Comparison of ENCODE assay signal across 8 cellular contexts in genomic region chr14:66401447-66402095, GRCh38.
DNase-seq lines count a peak whose midpoint lies in the region; ATAC-seq and TF ChIP-seq lines count a peak whose summit lies in the region.
"Had no signal": no experiment of that assay in that cellular context is flagged by ENCODE, and none has a peak within 500 bp of the region (broad histone marks: within the 10 kb centered on the region; RNA-seq: fewer than 3 reads in every experiment).

No MANE protein-coding gene starts in this region.

- 70 to 75% methylated on average over 1 of the region's 1 CpG for WGBS in endodermal cell (ENCODE audit: insufficient coverage in 1 of 2, insufficient read length in 1 of 2), 2 experiments

- H3K9me3 Mint-ChIP-seq in endodermal cell = no peaks in the 10 kb centered on the region
- H3K9me3 Mint-ChIP-seq: IgD-negative memory B cell had no signal

- no peaks in the 10 kb centered on the region for H3K27me3 ChIP-seq in endodermal cell (ENCODE audit: control insufficient read depth, insufficient read depth, low read length, poor library complexity, severe bottlenecking)

- H3K27me3 Mint-ChIP-seq in endodermal cell (ENCODE audit: insufficient read depth) = peaks cover 2% of the 10 kb centered on the region
- H3K27me3 Mint-ChIP-seq: IgD-negative memory B cell had no signal

- H3K4me3 ChIP-seq in endodermal cell (ENCODE audit: low read length) = no peak overlapping the region

- ATAC-seq in GM19395 (IDR thresholded peaks at IDR 0.05; ENCODE audit: unreplicated experiment) = no peak
- ATAC-seq in HG02970 (IDR thresholded peaks at IDR 0.05; ENCODE audit: low FRiP score, unreplicated experiment) = no peak
- no peak for ATAC-seq in GM21529 (IDR thresholded peaks at IDR 0.05; ENCODE audit: unreplicated experiment)

- peak; percentile 36 for DNase-seq in NCI-H2227 treated with DMSO at 0.1 percent for 48 hours (lab: John Stamatoyannopoulos, UW)
- DNase-seq in endodermal cell = no peak
- peak; percentile 43 for DNase-seq in putamen (ENCODE audit: low spot score)

- H3K9me3 ChIP-seq in endodermal cell (ENCODE audit: control insufficient read depth, low read length) = no peaks in the 10 kb centered on the region

- no peak overlapping the region for H3K9ac ChIP-seq in endodermal cell (ENCODE audit: extremely low read depth, low read length, poor library complexity, severe bottlenecking)

- H3K4me1 Mint-ChIP-seq in endodermal cell = no peaks in the 10 kb centered on the region

- no peak overlapping the region for H3K27ac ChIP-seq in endodermal cell (ENCODE audit: low read depth, low read length)

- H3K4me3 Mint-ChIP-seq in endodermal cell = no peak overlapping the region
- H3K4me3 Mint-ChIP-seq: IgD-negative memory B cell had no signal

- no peak overlapping the region for H3K27ac Mint-ChIP-seq in endodermal cell
- H3K27ac Mint-ChIP-seq: IgD-negative memory B cell had no signal

- no peaks in the 10 kb centered on the region for H3K36me3 Mint-ChIP-seq in endodermal cell (ENCODE audit: low read depth)
- H3K36me3 Mint-ChIP-seq: IgD-negative memory B cell had no signal

- TF ChIP-seq CTCF in GM12874 (IDR thresholded peaks at IDR 0.05; ENCODE audit: insufficient read depth, low read depth, low read length) = peak; percentile 54; the same call in 1 of the 2 replicates
- TF ChIP-seq CTCF in endodermal cell (conservative IDR thresholded peaks at IDR 0.05) = peak; percentile 62

- peaks cover 3% of the 10 kb centered on the region for H3K4me1 ChIP-seq in endodermal cell (ENCODE audit: control insufficient read depth, insufficient read depth, low read length)

- no peaks in the 10 kb centered on the region for H3K36me3 ChIP-seq in endodermal cell (ENCODE audit: control insufficient read depth, insufficient read depth, low read length)
